21 cellular contexts compared by ENCODE assay signal in the genomic region with DNA sequence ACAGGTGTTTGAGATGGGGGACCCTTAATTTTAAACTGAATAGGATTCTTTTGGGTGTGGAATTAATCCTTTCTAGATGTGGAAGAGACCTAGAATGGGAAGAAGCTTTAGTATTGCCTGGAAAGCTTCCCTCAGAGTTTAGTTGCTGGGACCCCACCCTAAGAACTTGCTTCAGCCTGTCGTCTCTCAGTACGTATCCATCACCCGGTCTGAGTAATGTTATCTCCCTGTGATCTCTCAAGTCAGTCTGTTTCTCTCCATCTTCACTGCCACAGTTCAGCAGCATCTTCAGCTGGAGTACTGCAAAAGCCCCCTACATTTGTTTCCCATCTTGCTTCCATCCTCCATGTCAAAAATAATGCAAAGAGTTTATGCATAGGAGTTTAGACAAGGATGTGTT. TPM values are rescaled to one million over a fixed set of nuclear protein-coding genes. Genes with fewer than 3 reads are reported as not detected.
DNase-seq lines count a peak whose midpoint lies in the region; ATAC-seq, FAIRE-seq and TF ChIP-seq lines count a peak whose summit lies in the region.
"Had no signal": no experiment of that assay in that cellular context is flagged by ENCODE, and none has a peak within 500 bp of the region (broad histone marks: within the 10 kb centered on the region; RNA-seq: fewer than 3 reads in every experiment).

No MANE protein-coding gene starts in this region.

- H3K36me3 Mint-ChIP-seq in naive thymus-derived CD8-positive, alpha-beta T cell: peaks cover 8 to 74% (median 25%) of the 10 kb centered on the region in 3 donors

- H3K36me3 ChIP-seq in left ventricle myocardium inferior (peaks cover 19% of the 10 kb centered on the region), bronchial epithelial cell (ENCODE audit: control insufficient read depth, insufficient read depth, low read length) (no peaks in the 10 kb centered on the region)

- H3K9me3 ChIP-seq in right cardiac atrium (ENCODE audit: control insufficient read depth, low read length): no peaks in the 10 kb centered on the region
- H3K9me3 ChIP-seq in left ventricle myocardium inferior (replicated peaks): peaks cover 2% of the 10 kb centered on the region

- H3K27ac ChIP-seq in right cardiac atrium (ENCODE audit: low read length) (peak overlapping the region; percentile 25), left ventricle myocardium inferior (replicated peaks) (no peak overlapping the region), foreskin keratinocyte (peak overlapping the region; percentile 93), caudate nucleus (ENCODE audit: low read depth, low read length) (no peak overlapping the region)
- H3K27ac ChIP-seq: C4-2B had no signal

- no peaks in the 10 kb centered on the region for H3K27me3 Mint-ChIP-seq in naive thymus-derived CD8-positive, alpha-beta T cell

- no peak for FAIRE-seq in bronchial epithelial cell (lab: Jason Lieb, UNC)
- FAIRE-seq: H54, K562 had no signal

- peak overlapping the region in 6 of 10 donors; percentile 11 to 68 (median 59) for H3K27ac Mint-ChIP-seq in naive thymus-derived CD8-positive, alpha-beta T cell

- DNase-seq in right cardiac atrium (no peak), left ventricle myocardium inferior (no peak), bronchial epithelial cell (ENCODE audit: low read depth) (peak; percentile 63), foreskin keratinocyte (peak in 1 of 2 donors; percentile 75), caudate nucleus (lab: John Stamatoyannopoulos, UW) (no peak)
- DNase-seq in naive thymus-derived CD8-positive, alpha-beta T cell: no peak
- DNase-seq: COR-L47, DMS79, MM.1S, NCI-H1092, NCI-H1436 treated with DMSO at 0.1 percent for 48 hours, NCI-H2029, NCI-H226, NCI-H524, NCI-H774 had no signal

- peaks cover 24 to 76% (median 68%) of the 10 kb centered on the region in 4 donors for H3K4me1 Mint-ChIP-seq in naive thymus-derived CD8-positive, alpha-beta T cell

- peaks cover 0 to 3% (median 2%) of the 10 kb centered on the region in 9 donors for H3K9me3 Mint-ChIP-seq in naive thymus-derived CD8-positive, alpha-beta T cell

- H3K27me3 ChIP-seq in right cardiac atrium (ENCODE audit: control insufficient read depth, insufficient read depth) (no peaks in the 10 kb centered on the region), left ventricle myocardium inferior (ENCODE audit: low read depth) (no peaks in the 10 kb centered on the region), bronchial epithelial cell (ENCODE audit: control insufficient read depth, insufficient read depth, low read length) (no peaks in the 10 kb centered on the region), foreskin keratinocyte (no peaks in the 10 kb centered on the region)

- POLR2A ChIA-PET in naive thymus-derived CD8-positive, alpha-beta T cell (lab: Charles Lee): no interaction called here

- H3K4me3 Mint-ChIP-seq in naive thymus-derived CD8-positive, alpha-beta T cell: peak overlapping the region in 4 of 10 donors; percentile 3 to 57 (median 24)

- WGBS in right cardiac atrium: 86% methylated on average over 3 of the region's 3 CpGs

- TF ChIP-seq CTCF in left ventricle myocardium inferior (IDR thresholded peaks at IDR 0.05; ENCODE audit: borderline replicate concordance) (no peak), bronchial epithelial cell (IDR thresholded peaks at IDR 0.05; ENCODE audit: insufficient read depth, low read length, severe bottlenecking) (no peak), foreskin keratinocyte (conservative IDR thresholded peaks at IDR 0.05) (no peak)

- peaks cover 6% of the 10 kb centered on the region for H3K4me1 ChIP-seq in right cardiac atrium (ENCODE audit: control insufficient read depth, insufficient read depth, low read length)
- peaks cover 55% of the 10 kb centered on the region for H3K4me1 ChIP-seq in left ventricle myocardium inferior
- peaks cover 13% of the 10 kb centered on the region for H3K4me1 ChIP-seq in foreskin keratinocyte

- no peak for ATAC-seq in right cardiac atrium
- ATAC-seq in foreskin keratinocyte: peak; percentile 65
- no peak for ATAC-seq in naive thymus-derived CD8-positive, alpha-beta T cell
- ATAC-seq in HG03196 (IDR thresholded peaks at IDR 0.05; ENCODE audit: unreplicated experiment): no peak
- ATAC-seq in GM18520 (IDR thresholded peaks at IDR 0.05; ENCODE audit: unreplicated experiment): no peak
- ATAC-seq: K562, Panc1 had no signal

- H3K4me3 ChIP-seq in right cardiac atrium (ENCODE audit: low read length): no peak overlapping the region
- H3K4me3 ChIP-seq in left ventricle myocardium inferior: no peak overlapping the region
- H3K4me3 ChIP-seq in bronchial epithelial cell (ENCODE audit: low read depth, low read length): no peak overlapping the region
- H3K4me3 ChIP-seq: K562 had no signal

- intact Hi-C loops in right cardiac atrium (cut with DNase I): no loop called here
- intact Hi-C loops in left ventricle myocardium inferior (cut with micrococcal nuclease): no loop called here

RNA-seq across cellular contexts. Expression of a gene that starts 28.9 kb away (rescaled TPM):
- total RNA-seq in right cardiac atrium (10 to 100 TPM; 18.6 to 32.6 (median 21.4) TPM), left ventricle myocardium inferior (18.9 TPM), bronchial epithelial cell (10.3 and 12.0 TPM in 2 replicates), foreskin keratinocyte (10.3 and 11.8 TPM in 2 replicates)
- polyA plus RNA-seq in right cardiac atrium (7.3 TPM), foreskin keratinocyte (2.2 and 2.6 TPM in 2 replicates)
- total RNA-seq in naive thymus-derived CD8-positive, alpha-beta T cell: 10 to 100 TPM; 79.8 to 88.6 TPM
- 10 to 100 TPM; 32.0 to 48.3 (median 37.6) TPM for polyA plus RNA-seq in naive thymus-derived CD8-positive, alpha-beta T cell

RNA-seq across cellular contexts. Expression of a gene that starts 29.1 kb away (rescaled TPM):
- total RNA-seq in right cardiac atrium: 10 to 100 TPM in 3 of 4 donors, 1 to 10 TPM in 1; 9.9 to 13.6 (median 10.5) TPM
- polyA plus RNA-seq in right cardiac atrium: 11.5 TPM
- 18.3 TPM for total RNA-seq in left ventricle myocardium inferior
- 12.3 and 16.8 TPM in 2 replicates for total RNA-seq in bronchial epithelial cell
- 18.2 and 20.1 TPM in 2 replicates for total RNA-seq in foreskin keratinocyte
- 12.4 and 15.0 TPM in 2 replicates for polyA plus RNA-seq in foreskin keratinocyte
- 10 to 100 TPM; 12.0 to 12.2 TPM for total RNA-seq in naive thymus-derived CD8-positive, alpha-beta T cell
- polyA plus RNA-seq in naive thymus-derived CD8-positive, alpha-beta T cell: 10 to 100 TPM; 17.8 to 20.8 (median 19.3) TPM

Comparison
In these comparisons a context has a peak if more than half of its experiments do, and no peak if none do; other contexts are left out.
1. H3K27ac ChIP-seq: peak in right cardiac atrium (single experiment) and foreskin keratinocyte (single experiment); none in left ventricle myocardium inferior (single experiment) and caudate nucleus (single experiment).